8 cellular contexts compared by ENCODE assay signal in genomic region chr4:16603178-16603577, GRCh38.
"Had no signal": no experiment of that assay in that cellular context is flagged by ENCODE, and none has a peak within 500 bp of the region (broad histone marks: within the 10 kb centered on the region; RNA-seq: fewer than 3 reads in every experiment).

No MANE protein-coding gene starts in this region.

- H3K9me3 ChIP-seq: HAP-1 had no signal

- H3K4me3 ChIP-seq: GM23248, HAP-1 had no signal

- DNase-seq: GM23248, GOT3, H7, H9, HCEC 1CT, HFFc6 had no signal

- H3K27ac ChIP-seq: GM23248 had no signal

- H2AFZ ChIP-seq: GM23248 had no signal

- H3K9me3 Mint-ChIP-seq: H9, HFFc6 had no signal

- H3K27ac Mint-ChIP-seq: H9, HFFc6 had no signal

- H3K9ac ChIP-seq: GM23248 had no signal

- H3K4me3 Mint-ChIP-seq: H9, HFFc6 had no signal

- H3K36me3 ChIP-seq: HAP-1 had no signal

- ATAC-seq: HCT116 had no signal
